In genomic region chr3:144810150-144810549, GRCh38 we compare ENCODE assay signal across 13 cellular contexts.
DNase-seq lines count a peak whose midpoint lies in the region; ATAC-seq, FAIRE-seq and TF ChIP-seq lines count a peak whose summit lies in the region.
"Had no signal": no experiment of that assay in that cellular context is flagged by ENCODE, and none has a peak within 500 bp of the region (broad histone marks: within the 10 kb centered on the region; RNA-seq: fewer than 3 reads in every experiment).

No MANE protein-coding gene starts in this region.

- no peak for TF ChIP-seq RAD21 in GM12878 (IDR thresholded peaks at IDR 0.05; ENCODE audit: insufficient read depth, low read depth, low read length)

- no peak for TF ChIP-seq POLR2A in GM12878 (IDR thresholded peaks at IDR 0.05; ENCODE audit: low read depth, low read length)

- TF ChIP-seq EP300 in GM12878 (IDR thresholded peaks at IDR 0.05; ENCODE audit: borderline replicate concordance in 1 of 2, control insufficient read depth in 1 of 2, low read depth in 2 of 2, low read length in 2 of 2), result no peak

- H4K20me1 ChIP-seq in GM12878 (ENCODE audit: control insufficient read depth, insufficient read depth), result no peaks in the 10 kb centered on the region

- no peaks in the 10 kb centered on the region for H3K27me3 ChIP-seq in GM12878 (replicated peaks in 1 of 2; ENCODE audit: control insufficient read depth in 2 of 2, insufficient read depth in 2 of 2, low read length in 1 of 2)
- H3K27me3 ChIP-seq: BE2C, stomach had no signal

- no peak overlapping the region for H2AFZ ChIP-seq in GM12878 (ENCODE audit: control insufficient read depth, low read depth, low read length)

- 0% methylated on average over 1 of the region's 1 CpG for WGBS in GM12878 (ENCODE audit: insufficient coverage, insufficient replicate concordance, low lambda C conversion rate, missing lambda C conversion rate)

- CTCF ChIA-PET in GM12878 (lab: Yijun Ruan, JAX), result no interaction called here

- SMC1A ChIA-PET in GM12878 (lab: Charles Lee; ENCODE audit: uncharacterized antibody, unreplicated experiment), result no interaction called here

- H3K9ac ChIP-seq in GM12878 (ENCODE audit: control insufficient read depth, insufficient read depth, low read length), result no peak overlapping the region

- H3K36me3 ChIP-seq in GM12878 (ENCODE audit: control insufficient read depth in 2 of 2, insufficient read depth in 2 of 2, low read length in 1 of 2), result no peaks in the 10 kb centered on the region
- H3K36me3 ChIP-seq: BE2C, prostate gland, stomach had no signal

- H3K9me3 ChIP-seq in GM12878 (replicated peaks; ENCODE audit: control insufficient read depth, insufficient read depth, low read length), result no peaks in the 10 kb centered on the region
- H3K9me3 ChIP-seq: BE2C, prostate gland had no signal

- in situ Hi-C loops in GM12878 (cut with MboI), result no loop called here

- no peak for TF ChIP-seq CTCF in GM12878 (IDR thresholded peaks at IDR 0.05 in 2 of 3, conservative IDR thresholded peaks at IDR 0.05 in 1 of 3; ENCODE audit: control insufficient read depth in 2 of 3, extremely low read depth in 1 of 3, insufficient read depth in 1 of 3, low read depth in 3 of 3, low read length in 3 of 3)

- no peaks in the 10 kb centered on the region for H3K79me2 ChIP-seq in GM12878 (ENCODE audit: control insufficient read depth, insufficient read depth, low read length)

- RAD21 ChIA-PET in GM12878 (lab: Charles Lee; ENCODE audit: unreplicated experiment), result no interaction called here

- ATAC-seq in GM18519 (IDR thresholded peaks at IDR 0.05; ENCODE audit: low FRiP score, unreplicated experiment), result peak; percentile 97
- peak; percentile 76 for ATAC-seq in GM21528 (IDR thresholded peaks at IDR 0.05; ENCODE audit: low FRiP score, unreplicated experiment)
- peak; percentile 86 for ATAC-seq in HG03159 (IDR thresholded peaks at IDR 0.05; ENCODE audit: unreplicated experiment)
- peak; percentile 76 for ATAC-seq in GM12878

- 0 out of 2 replicates have a peak overlapping the region, but pooled peaks have one; percentile 5 for H3K4me2 ChIP-seq in GM12878 (ENCODE audit: control insufficient read depth, insufficient read depth)

- POLR2A ChIA-PET in GM12878 (lab: Charles Lee), result no interaction called here

- intact Hi-C loops in GM12878 (cut with micrococcal nuclease; ENCODE audit: unreplicated experiment), result no loop called here

- peak; percentile 17 for DNase-seq in GM12878 (ENCODE audit: low read depth, low spot score)
- no peak for DNase-seq in DMS79 treated with DMSO at 0.1 percent for 48 hours (lab: John Stamatoyannopoulos, UW)
- no peak for DNase-seq in COLO829 (ENCODE audit: low spot score)
- no peak for DNase-seq in NCI-H1092 treated with DMSO at 0.1 percent for 48 hours (lab: John Stamatoyannopoulos, UW)
- DNase-seq in NCI-H2081 treated with DMSO at 0.1 percent for 48 hours (lab: John Stamatoyannopoulos, UW), result no peak
- DNase-seq: activated CD4-positive, alpha-beta memory T cell treated with anti-CD3 and anti-CD28 coated beads for 36 hours; BE2C; stimulated activated CD4-positive, alpha-beta T cell treated with anti-CD3 and anti-CD28 coated beads, Interleukin-2, amount 100 ng/mL, for 48 hours; stomach had no signal

- FAIRE-seq in GM12878 (lab: Jason Lieb, UNC), result peak; percentile 78

- no peaks in the 10 kb centered on the region for H3K4me1 ChIP-seq in GM12878 (ENCODE audit: control insufficient read depth, insufficient read depth, low read length)
- H3K4me1 ChIP-seq: BE2C, prostate gland, stomach had no signal

- H3K27ac ChIP-seq in GM12878 (ENCODE audit: control insufficient read depth, insufficient read depth), result no peak overlapping the region
- H3K27ac ChIP-seq: prostate gland, stomach had no signal

- BruUV-seq in GM12878 (replicated peaks; lab: Mats Ljungman, UMichigan), result no TSS peak

- H3K4me3 ChIP-seq in GM12878, result no peak overlapping the region
- H3K4me3 ChIP-seq: prostate gland, stomach had no signal

TF ChIP-seq in GM12878, 131 proteins besides CTCF, POLR2A, EP300 and RAD21 (continues in another document):
- TF ChIP-seq RUNX3 (IDR thresholded peaks at IDR 0.05; ENCODE audit: low read length) (0 out of 2 replicates have a peak, but pooled peaks have one; percentile 16), USF2 (IDR thresholded peaks at IDR 0.05; ENCODE audit: borderline replicate concordance, low read depth, low read length) (no peak), ATF2 (IDR thresholded peaks at IDR 0.05; ENCODE audit: low read length) (peak; percentile 39; the same call in 1 of the 2 replicates), NFIC (IDR thresholded peaks at IDR 0.05; ENCODE audit: low read depth, low read length) (0 out of 2 replicates have a peak, but pooled peaks have one; percentile 15), FOXM1 (IDR thresholded peaks at IDR 0.05; ENCODE audit: low read depth, low read length) (0 out of 2 replicates have a peak, but pooled peaks have one; percentile 10), ZBTB33 (IDR thresholded peaks at IDR 0.05) (no peak), MEF2A (IDR thresholded peaks at IDR 0.05; ENCODE audit: insufficient read depth, low read depth, low read length) (0 out of 2 replicates have a peak, but pooled peaks have one; percentile 15)
- TF ChIP-seq, protein P1, sequence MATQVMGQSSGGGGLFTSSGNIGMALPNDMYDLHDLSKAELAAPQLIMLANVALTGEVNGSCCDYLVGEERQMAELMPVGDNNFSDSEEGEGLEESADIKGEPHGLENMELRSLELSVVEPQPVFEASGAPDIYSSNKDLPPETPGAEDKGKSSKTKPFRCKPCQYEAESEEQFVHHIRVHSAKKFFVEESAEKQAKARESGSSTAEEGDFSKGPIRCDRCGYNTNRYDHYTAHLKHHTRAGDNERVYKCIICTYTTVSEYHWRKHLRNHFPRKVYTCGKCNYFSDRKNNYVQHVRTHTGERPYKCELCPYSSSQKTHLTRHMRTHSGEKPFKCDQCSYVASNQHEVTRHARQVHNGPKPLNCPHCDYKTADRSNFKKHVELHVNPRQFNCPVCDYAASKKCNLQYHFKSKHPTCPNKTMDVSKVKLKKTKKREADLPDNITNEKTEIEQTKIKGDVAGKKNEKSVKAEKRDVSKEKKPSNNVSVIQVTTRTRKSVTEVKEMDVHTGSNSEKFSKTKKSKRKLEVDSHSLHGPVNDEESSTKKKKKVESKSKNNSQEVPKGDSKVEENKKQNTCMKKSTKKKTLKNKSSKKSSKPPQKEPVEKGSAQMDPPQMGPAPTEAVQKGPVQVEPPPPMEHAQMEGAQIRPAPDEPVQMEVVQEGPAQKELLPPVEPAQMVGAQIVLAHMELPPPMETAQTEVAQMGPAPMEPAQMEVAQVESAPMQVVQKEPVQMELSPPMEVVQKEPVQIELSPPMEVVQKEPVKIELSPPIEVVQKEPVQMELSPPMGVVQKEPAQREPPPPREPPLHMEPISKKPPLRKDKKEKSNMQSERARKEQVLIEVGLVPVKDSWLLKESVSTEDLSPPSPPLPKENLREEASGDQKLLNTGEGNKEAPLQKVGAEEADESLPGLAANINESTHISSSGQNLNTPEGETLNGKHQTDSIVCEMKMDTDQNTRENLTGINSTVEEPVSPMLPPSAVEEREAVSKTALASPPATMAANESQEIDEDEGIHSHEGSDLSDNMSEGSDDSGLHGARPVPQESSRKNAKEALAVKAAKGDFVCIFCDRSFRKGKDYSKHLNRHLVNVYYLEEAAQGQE (IDR thresholded peaks at IDR 0.05; ENCODE audit: low read depth, low read length), result no peak
- TF ChIP-seq, protein P2, sequence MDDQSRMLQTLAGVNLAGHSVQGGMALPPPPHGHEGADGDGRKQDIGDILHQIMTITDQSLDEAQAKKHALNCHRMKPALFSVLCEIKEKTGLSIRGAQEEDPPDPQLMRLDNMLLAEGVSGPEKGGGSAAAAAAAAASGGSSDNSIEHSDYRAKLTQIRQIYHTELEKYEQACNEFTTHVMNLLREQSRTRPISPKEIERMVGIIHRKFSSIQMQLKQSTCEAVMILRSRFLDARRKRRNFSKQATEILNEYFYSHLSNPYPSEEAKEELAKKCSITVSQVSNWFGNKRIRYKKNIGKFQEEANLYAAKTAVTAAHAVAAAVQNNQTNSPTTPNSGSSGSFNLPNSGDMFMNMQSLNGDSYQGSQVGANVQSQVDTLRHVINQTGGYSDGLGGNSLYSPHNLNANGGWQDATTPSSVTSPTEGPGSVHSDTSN (IDR thresholded peaks at IDR 0.05; ENCODE audit: insufficient replicate concordance, low read depth, low read length), result no peak
